ENCODE assay signal across 7 cellular contexts in the genomic region with DNA sequence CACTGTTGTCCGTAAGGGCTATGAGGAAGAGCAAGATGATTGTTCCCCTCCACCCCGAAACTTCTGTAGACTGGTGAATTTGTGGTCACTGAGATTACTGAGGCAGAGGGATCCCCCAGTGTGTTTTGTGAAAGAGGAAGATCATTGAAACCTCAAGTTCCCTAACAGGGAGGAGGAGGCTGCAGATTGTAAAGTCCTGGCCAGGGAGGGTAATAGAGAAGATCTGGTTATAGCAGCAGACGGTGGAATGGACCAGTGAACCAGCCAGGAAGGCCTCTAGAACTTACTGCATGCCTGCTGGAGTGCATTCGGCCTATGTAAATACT. TPM values are rescaled to one million over a fixed set of nuclear protein-coding genes. Genes with fewer than 3 reads are reported as not detected.
DNase-seq lines count a peak whose midpoint lies in the region; ATAC-seq and TF ChIP-seq lines count a peak whose summit lies in the region.

No MANE protein-coding gene starts in this region.

- no peak overlapping the region for H3K27ac ChIP-seq in transverse colon

- no peaks in the 10 kb centered on the region for H3K27me3 ChIP-seq in transverse colon

- H3K4me3 ChIP-seq in transverse colon: no peak overlapping the region

- in situ Hi-C loops in transverse colon (cut with MboI; ENCODE audit: low pct_ligation_motif_present in 1 of 4, low pct_unique_long_range_greater_than_20kb in 1 of 4, low sequenced_read_pairs in 3 of 4): no loop called here

- H3K4me1 Mint-ChIP-seq in stimulated activated memory B cell treated with anti-CD40 and anti-IgM and Interleukin-4, amounts not matched to agents 10 μg/mL and 1 μg/mL and 100 μg/mL, for 72 hours: peaks cover 48% of the 10 kb centered on the region

- 80 to 88% methylated on average over 1 to 4 of the region's 4 CpGs for WGBS in transverse colon (ENCODE audit: low coverage in 1 of 2), 2 donors

- no peaks in the 10 kb centered on the region for H3K9me3 Mint-ChIP-seq in stimulated activated memory B cell treated with anti-CD40 and anti-IgM and Interleukin-4, amounts not matched to agents 10 μg/mL and 1 μg/mL and 100 μg/mL, for 72 hours

- TF ChIP-seq CTCF in transverse colon (IDR thresholded peaks at IDR 0.05): no peak
- no peak for TF ChIP-seq CTCF in omental fat pad (IDR thresholded peaks at IDR 0.05)

- H3K36me3 ChIP-seq in transverse colon: peaks cover 0 to 13% (median 5%) of the 10 kb centered on the region in 4 donors

- H3K27me3 Mint-ChIP-seq in stimulated activated memory B cell treated with anti-CD40 and anti-IgM and Interleukin-4, amounts not matched to agents 10 μg/mL and 1 μg/mL and 100 μg/mL, for 72 hours: peaks cover 44% of the 10 kb centered on the region

- H3K36me3 Mint-ChIP-seq in stimulated activated memory B cell treated with anti-CD40 and anti-IgM and Interleukin-4, amounts not matched to agents 10 μg/mL and 1 μg/mL and 100 μg/mL, for 72 hours: peaks cover 42% of the 10 kb centered on the region

- no peak overlapping the region for H3K27ac Mint-ChIP-seq in stimulated activated memory B cell treated with anti-CD40 and anti-IgM and Interleukin-4, amounts not matched to agents 10 μg/mL and 1 μg/mL and 100 μg/mL, for 72 hours

- no peak for TF ChIP-seq EP300 in transverse colon (IDR thresholded peaks at IDR 0.05; ENCODE audit: low read depth)

- H3K4me1 ChIP-seq in transverse colon: peaks cover 14 to 34% (median 21%) of the 10 kb centered on the region in 4 donors

- ATAC-seq in HG02852 (IDR thresholded peaks at IDR 0.05; ENCODE audit: unreplicated experiment): peak; percentile 84
- ATAC-seq in stimulated activated memory B cell treated with anti-CD40 and anti-IgM and Interleukin-4, amounts not matched to agents 10 μg/mL and 1 μg/mL and 100 μg/mL, for 72 hours: peak; percentile 95
- ATAC-seq in omental fat pad (ENCODE audit: low FRiP score): no peak

- no peak for TF ChIP-seq POLR2A in transverse colon (IDR thresholded peaks at IDR 0.05)

- no peak overlapping the region for H3K4me3 Mint-ChIP-seq in stimulated activated memory B cell treated with anti-CD40 and anti-IgM and Interleukin-4, amounts not matched to agents 10 μg/mL and 1 μg/mL and 100 μg/mL, for 72 hours

- no peaks in the 10 kb centered on the region for H3K9me3 ChIP-seq in transverse colon

- peak; percentile 23 for DNase-seq in GM19238 (ENCODE audit: insufficient read length, low spot score)
- peak; percentile 99 for DNase-seq in MV-4-11 (lab: John Stamatoyannopoulos, UW)
- DNase-seq in transverse colon: no peak
- DNase-seq in omental fat pad (ENCODE audit: low spot score): no peak
- no peak for DNase-seq in activated CD8-positive, alpha-beta memory T cell treated with anti-CD3 and anti-CD28 coated beads for 24 hours

- intact Hi-C loops in transverse colon (cut with DNase I; ENCODE audit: low total_unique reads): no loop called here

RNA-seq across cellular contexts. Expression of gene LMTK2, which starts 31.1 kb away (rescaled TPM):
- 100 to 1,000 TPM in 1 of 4 donors, 10 to 100 TPM in 3; 51.6 to 106 (median 62.2) TPM for total RNA-seq in transverse colon
- 10 to 100 TPM; 11.0 to 15.8 (median 12.0) TPM for total RNA-seq in omental fat pad

Comparison
In these comparisons a context has a peak if more than half of its experiments do, and no peak if none do; other contexts are left out.
1. DNase-seq: peak in GM19238 (single experiment) and MV-4-11 (single experiment); none in transverse colon (single experiment), omental fat pad (single experiment) and activated CD8-positive, alpha-beta memory T cell treated with anti-CD3 and anti-CD28 coated beads for 24 hours (single experiment).